Comparison of ENCODE assay signal across 1 cellular context in the genomic region with DNA sequence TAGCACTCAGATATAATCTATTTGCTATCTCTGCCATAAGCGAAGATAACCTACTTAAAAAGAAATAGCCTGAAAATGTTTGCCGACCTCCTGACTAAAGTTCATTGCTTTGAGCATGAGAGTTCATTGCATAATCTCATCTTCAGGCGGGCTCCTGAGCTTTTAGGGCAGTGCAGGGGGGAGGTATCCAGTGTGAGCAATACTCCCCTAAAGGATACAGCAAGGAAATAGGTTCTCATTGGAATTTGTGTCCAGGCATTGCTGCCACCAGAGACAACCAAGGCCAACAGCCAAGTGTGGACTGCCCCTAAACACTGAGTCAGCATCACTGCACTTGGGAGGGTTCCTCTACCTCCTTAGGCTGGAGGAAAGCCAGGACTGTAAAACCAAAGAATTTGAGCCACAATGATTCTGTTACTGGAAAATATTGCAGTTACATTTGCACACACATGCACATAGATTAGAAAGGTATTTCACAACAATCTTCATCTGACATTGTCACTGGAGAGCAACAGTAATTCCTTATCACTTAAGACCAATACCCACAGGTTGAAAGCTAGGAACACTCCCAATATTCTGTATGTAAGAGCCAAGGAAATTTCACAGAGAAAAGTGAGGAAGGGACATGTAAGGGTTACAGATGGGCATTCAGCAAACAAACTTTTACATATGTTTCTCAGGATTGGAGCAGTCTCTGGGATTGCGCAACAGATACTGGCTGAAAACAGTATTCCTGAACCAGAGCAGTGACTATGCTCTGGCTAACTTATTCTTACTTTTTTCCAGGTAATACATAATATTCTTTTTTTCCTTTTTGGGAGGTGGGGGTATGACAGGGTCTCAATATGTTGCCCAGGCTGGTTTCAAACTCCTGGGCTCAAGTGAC.
TF ChIP-seq lines count a peak whose summit lies in the region.

No MANE protein-coding gene starts in this region.

TF ChIP-seq in GM23338, 12 proteins besides CTCF, POLR2A, EP300 and RAD21:
- no peak for TF ChIP-seq EZH2 (IDR thresholded peaks at IDR 0.05; ENCODE audit: low read depth, unreplicated experiment)
- TF ChIP-seq EZH2phosphoT487 (IDR thresholded peaks at IDR 0.05; ENCODE audit: unreplicated experiment), result no peak
- no peak for TF ChIP-seq STAT1 (IDR thresholded peaks at IDR 0.05; ENCODE audit: unreplicated experiment)
- TF ChIP-seq ZNF331 (CRISPR knock-in tag; IDR thresholded peaks at IDR 0.05; ENCODE audit: low read depth), result no peak
- no peak for TF ChIP-seq ETS1 (IDR thresholded peaks at IDR 0.05)
